In genomic region chr15:83322061-83322460, GRCh38 we compare ENCODE assay signal across 23 cellular contexts. TPM values are rescaled to one million over a fixed set of nuclear protein-coding genes. Genes with fewer than 3 reads are reported as not detected.
DNase-seq lines count a peak whose midpoint lies in the region; ATAC-seq and TF ChIP-seq lines count a peak whose summit lies in the region.
"Had no signal": no experiment of that assay in that cellular context is flagged by ENCODE, and none has a peak within 500 bp of the region (broad histone marks: within the 10 kb centered on the region; RNA-seq: fewer than 3 reads in every experiment).

No MANE protein-coding gene starts in this region.

- no peaks in the 10 kb centered on the region for H4K20me1 ChIP-seq in GM23338 (replicated peaks; ENCODE audit: insufficient read depth)
- H4K20me1 ChIP-seq in neural progenitor cell (ENCODE audit: low read depth), result no peaks in the 10 kb centered on the region

- H3F3A ChIP-seq in GM23338 (replicated peaks; ENCODE audit: low read depth), result no peaks in the 10 kb centered on the region
- H3F3A ChIP-seq in neural progenitor cell (ENCODE audit: low read depth), result no peaks in the 10 kb centered on the region

- no peak overlapping the region for H3K4me2 ChIP-seq in GM23338
- peak overlapping the region; percentile 38 for H3K4me2 ChIP-seq in neural progenitor cell

- H2AFZ ChIP-seq in GM23338 (peak overlapping the region; percentile 95), neural progenitor cell (replicated peaks) (peak overlapping the region; percentile 83)

- CTCF ChIA-PET in A673 (lab: Charles Lee), result no interaction called here

- TF ChIP-seq CTCF in GM23338 (conservative IDR thresholded peaks at IDR 0.05; ENCODE audit: low read depth in 2 of 2), result no peak
- TF ChIP-seq CTCF in RWPE2 (IDR thresholded peaks at IDR 0.05; ENCODE audit: poor library complexity, severe bottlenecking), result no peak
- no peak for TF ChIP-seq CTCF in neural progenitor cell (IDR thresholded peaks at IDR 0.05)
- no peak for TF ChIP-seq CTCF in A673 (conservative IDR thresholded peaks at IDR 0.05; ENCODE audit: low read depth, low read length)
- no peak for TF ChIP-seq CTCF in chondrocyte (IDR thresholded peaks at IDR 0.05)

- intact Hi-C loops in A673 (cut with micrococcal nuclease; ENCODE audit: unreplicated experiment), result no loop called here

- ATAC-seq in GM23338 (no peak), RWPE2 (ENCODE audit: low read depth) (peak; percentile 61)
- ATAC-seq: K562, psoas muscle, T-cell had no signal

- no peaks in the 10 kb centered on the region for H3K36me3 ChIP-seq in GM23338 (ENCODE audit: insufficient read depth)
- no peaks in the 10 kb centered on the region for H3K36me3 ChIP-seq in RWPE2 (ENCODE audit: low read depth)
- no peaks in the 10 kb centered on the region for H3K36me3 ChIP-seq in neural progenitor cell
- no peaks in the 10 kb centered on the region for H3K36me3 ChIP-seq in A673 (ENCODE audit: insufficient read depth, low read length, poor library complexity, severe bottlenecking)

- H3K27ac ChIP-seq in GM23338 (ENCODE audit: low read depth) (no peak overlapping the region), RWPE2 (ENCODE audit: poor library complexity, severe bottlenecking) (peak overlapping the region; percentile 92), epithelial cell of prostate (peak overlapping the region; percentile 91), neural progenitor cell (no peak overlapping the region), A673 (ENCODE audit: low read depth, low read length, poor library complexity, severe bottlenecking) (no peak overlapping the region)
- H3K27ac ChIP-seq: psoas muscle had no signal

- H3K27me3 ChIP-seq in GM23338 (ENCODE audit: insufficient read depth) (no peaks in the 10 kb centered on the region), RWPE2 (ENCODE audit: insufficient read depth, poor library complexity, severe bottlenecking) (no peaks in the 10 kb centered on the region), neural progenitor cell (no peaks in the 10 kb centered on the region), A673 (replicated peaks; ENCODE audit: insufficient read depth, low read depth, low read length, poor library complexity) (no peaks in the 10 kb centered on the region)

- H3K27ac Mint-ChIP-seq in GM23338 (peak overlapping the region; percentile 16; the same call in 1 of the 2 replicates), neural progenitor cell (no peak overlapping the region), chondrocyte (ENCODE audit: unreplicated experiment) (no peak overlapping the region)
- H3K27ac Mint-ChIP-seq: activated CD4-positive, alpha-beta T cell treated with anti-CD3 and anti-CD28 coated beads, Interleukin-2, amount 10 ng/mL, durations not matched to agents 7 days and 5 days; CD4-positive, alpha-beta T cell; T-cell had no signal

- POLR2A ChIA-PET in A673 (lab: Charles Lee; ENCODE audit: low non-redundant PET), result no interaction called here

- H3K4me1 Mint-ChIP-seq in GM23338, result peaks cover 10% of the 10 kb centered on the region
- H3K4me1 Mint-ChIP-seq in neural progenitor cell, result no peaks in the 10 kb centered on the region
- H3K4me1 Mint-ChIP-seq in chondrocyte (ENCODE audit: low read depth), result peaks cover 30% of the 10 kb centered on the region
- H3K4me1 Mint-ChIP-seq: activated CD4-positive, alpha-beta T cell treated with anti-CD3 and anti-CD28 coated beads, Interleukin-2, amount 10 ng/mL, durations not matched to agents 7 days and 5 days; T-cell had no signal

- H3K9ac ChIP-seq in neural progenitor cell, result no peak overlapping the region

- H3K79me2 ChIP-seq in GM23338 (replicated peaks; ENCODE audit: insufficient read depth) (no peaks in the 10 kb centered on the region), neural progenitor cell (ENCODE audit: low read depth) (no peaks in the 10 kb centered on the region)

- H3K4me3 Mint-ChIP-seq in GM23338, result no peak overlapping the region
- H3K4me3 Mint-ChIP-seq in neural progenitor cell, result no peak overlapping the region
- H3K4me3 Mint-ChIP-seq in chondrocyte (ENCODE audit: unreplicated experiment), result no peak overlapping the region
- H3K4me3 Mint-ChIP-seq: activated CD4-positive, alpha-beta T cell treated with anti-CD3 and anti-CD28 coated beads, Interleukin-2, amount 10 ng/mL, durations not matched to agents 7 days and 5 days; CD4-positive, alpha-beta T cell; T-cell had no signal

- H3K9me3 Mint-ChIP-seq in GM23338 (peaks cover 3% of the 10 kb centered on the region; the same call in 1 of the 3 replicates), neural progenitor cell (no peaks in the 10 kb centered on the region), chondrocyte (ENCODE audit: low read depth) (no peaks in the 10 kb centered on the region)
- H3K9me3 Mint-ChIP-seq: activated CD4-positive, alpha-beta T cell treated with anti-CD3 and anti-CD28 coated beads, Interleukin-2, amount 10 ng/mL, durations not matched to agents 7 days and 5 days; CD4-positive, alpha-beta T cell; T-cell had no signal

- H3K9me2 ChIP-seq in GM23338 (ENCODE audit: insufficient read depth), result peaks cover 26% of the 10 kb centered on the region

- H3K27me3 Mint-ChIP-seq in GM23338 (ENCODE audit: insufficient read depth, low read depth, poor library complexity) (peaks cover 2% of the 10 kb centered on the region), neural progenitor cell (ENCODE audit: insufficient read depth, low read depth) (peaks cover 10% of the 10 kb centered on the region), chondrocyte (ENCODE audit: low read depth) (no peaks in the 10 kb centered on the region)
- H3K27me3 Mint-ChIP-seq: activated CD4-positive, alpha-beta T cell treated with anti-CD3 and anti-CD28 coated beads, Interleukin-2, amount 10 ng/mL, durations not matched to agents 7 days and 5 days had no signal

- H3K36me3 Mint-ChIP-seq in GM23338 (ENCODE audit: low read depth), result no peaks in the 10 kb centered on the region
- H3K36me3 Mint-ChIP-seq in neural progenitor cell, result no peaks in the 10 kb centered on the region
- H3K36me3 Mint-ChIP-seq in chondrocyte (ENCODE audit: low read depth), result no peaks in the 10 kb centered on the region
- H3K36me3 Mint-ChIP-seq: T-cell had no signal

- H3K9me3 ChIP-seq in RWPE2 (ENCODE audit: severe bottlenecking), result no peaks in the 10 kb centered on the region
- no peaks in the 10 kb centered on the region for H3K9me3 ChIP-seq in neural progenitor cell (ENCODE audit: low read depth)
- no peaks in the 10 kb centered on the region for H3K9me3 ChIP-seq in A673 (ENCODE audit: low read depth, low read length, poor library complexity, severe bottlenecking)
- H3K9me3 ChIP-seq: psoas muscle had no signal

- BruUV-seq in A673 (replicated peaks; lab: Mats Ljungman, UMichigan), result no TSS peak

- H3K4me1 ChIP-seq in GM23338 (ENCODE audit: insufficient read depth) (peaks cover 6% of the 10 kb centered on the region), RWPE2 (ENCODE audit: insufficient read depth, poor library complexity, severe bottlenecking) (peaks cover 46% of the 10 kb centered on the region), neural progenitor cell (peaks cover 11% of the 10 kb centered on the region), A673 (ENCODE audit: insufficient read depth, low read length, poor library complexity, severe bottlenecking) (no peaks in the 10 kb centered on the region)
- H3K4me1 ChIP-seq: psoas muscle had no signal

- DNase-seq in GM23338 (ENCODE audit: low spot score) (peak; percentile 14), RWPE2 (ENCODE audit: low spot score) (no peak), epithelial cell of prostate (ENCODE audit: low read depth, low spot score) (peak; percentile 44), neural progenitor cell (ENCODE audit: low spot score) (no peak), A673 (ENCODE audit: low spot score) (no peak), chondrocyte (ENCODE audit: low spot score) (no peak)
- no peak for DNase-seq in activated naive CD4-positive, alpha-beta T cell treated with Interleukin-2 at 50 U/mL for 16 hours
- DNase-seq in stimulated activated naive CD4-positive, alpha-beta T cell (lab: John Stamatoyannopoulos, UW), result no peak
- DNase-seq: activated CD4-positive, alpha-beta T cell treated with anti-CD3 and anti-CD28 coated beads, Interleukin-2, amount 10 ng/mL, durations not matched to agents 7 days and 5 days; activated CD8-positive, alpha-beta memory T cell treated with anti-CD3 and anti-CD28 coated beads, Interleukin-2, amount 50 U/mL, for 4 hours; activated effector memory CD4-positive, alpha-beta T cell treated with anti-CD3 and anti-CD28 coated beads, Interleukin-2, amount 50 U/mL, for 16 hours; amygdala; CD4-positive, alpha-beta T cell; cerebellar nuclear complex; hypothalamus; NCI-H1930; NCI-H345; psoas muscle; Right ventricle myocardium superior; substantia nigra; T-cell had no signal

- H3K4me3 ChIP-seq in GM23338, result no peak overlapping the region
- no peak overlapping the region for H3K4me3 ChIP-seq in RWPE2 (ENCODE audit: severe bottlenecking)
- no peak overlapping the region for H3K4me3 ChIP-seq in neural progenitor cell
- H3K4me3 ChIP-seq in A673 (ENCODE audit: low read depth, low read length, poor library complexity, severe bottlenecking), result no peak overlapping the region
- H3K4me3 ChIP-seq: K562, psoas muscle had no signal

TF ChIP-seq in GM23338, 12 proteins besides CTCF, POLR2A, EP300 and RAD21:
- no peak for TF ChIP-seq POLR2AphosphoS5 (IDR thresholded peaks at IDR 0.05; ENCODE audit: low read depth)
- TF ChIP-seq ZNF331 (CRISPR knock-in tag; IDR thresholded peaks at IDR 0.05; ENCODE audit: low read depth), result no peak
- TF ChIP-seq JUNB (IDR thresholded peaks at IDR 0.05; ENCODE audit: unreplicated experiment), result no peak
- TF ChIP-seq NANOG (IDR thresholded peaks at IDR 0.05; ENCODE audit: borderline replicate concordance), result no peak
- no peak for TF ChIP-seq EZH2 (IDR thresholded peaks at IDR 0.05; ENCODE audit: low read depth, unreplicated experiment)
- no peak for TF ChIP-seq CREB1 (CRISPR knock-in tag; IDR thresholded peaks at IDR 0.05; ENCODE audit: low read depth)
- no peak for TF ChIP-seq ZNF114 (CRISPR knock-in tag; IDR thresholded peaks at IDR 0.05)

RNA-seq across cellular contexts. Expression of gene BNC1, which starts 37.6 kb away (rescaled TPM):
- total RNA-seq in GM23338 (2014; rRNA removed; shearing (Covaris generic)), result 1.1 and 1.6 TPM in 2 replicates
- polyA plus RNA-seq in GM23338 (2016; fragmentation: Nextera tagmentation; extraction: Ambion mirVana), result 0.26 and 0.28 TPM in 2 replicates
- total RNA-seq in neural progenitor cell (ENCODE audit: low replicate concordance), result not detected in 2 replicates
- total RNA-seq in A673 (2021), result 0.37 and 0.46 TPM in 2 replicates
- total RNA-seq in chondrocyte, result 1.7 to 2.8 TPM (median 2.3 TPM) in 3 replicates
- total RNA-seq: activated CD4-positive, alpha-beta T cell treated with anti-CD3 and anti-CD28 coated beads, Interleukin-2, amount 10 ng/mL, durations not matched to agents 7 days and 5 days; CD4-positive, alpha-beta T cell; K562; T-cell had no signal
- polyA plus RNA-seq: K562, neural cell had no signal

Comparison
In these comparisons a context has a peak if more than half of its experiments do, and no peak if none do; other contexts are left out.
1. DNase-seq: peak in GM23338 (single experiment) and epithelial cell of prostate (single experiment); none in RWPE2 (single experiment), neural progenitor cell (single experiment), A673 (single experiment), activated naive CD4-positive, alpha-beta T cell treated with Interleukin-2 at 50 U/mL for 16 hours (single experiment), chondrocyte (single experiment) and stimulated activated naive CD4-positive, alpha-beta T cell (0 of 6).
2. H3K27ac ChIP-seq: peak in RWPE2 (single experiment) and epithelial cell of prostate (single experiment); none in GM23338 (single experiment), neural progenitor cell (single experiment) and A673 (single experiment).